ENCODE assay signal across 1 cellular context in the genomic region with DNA sequence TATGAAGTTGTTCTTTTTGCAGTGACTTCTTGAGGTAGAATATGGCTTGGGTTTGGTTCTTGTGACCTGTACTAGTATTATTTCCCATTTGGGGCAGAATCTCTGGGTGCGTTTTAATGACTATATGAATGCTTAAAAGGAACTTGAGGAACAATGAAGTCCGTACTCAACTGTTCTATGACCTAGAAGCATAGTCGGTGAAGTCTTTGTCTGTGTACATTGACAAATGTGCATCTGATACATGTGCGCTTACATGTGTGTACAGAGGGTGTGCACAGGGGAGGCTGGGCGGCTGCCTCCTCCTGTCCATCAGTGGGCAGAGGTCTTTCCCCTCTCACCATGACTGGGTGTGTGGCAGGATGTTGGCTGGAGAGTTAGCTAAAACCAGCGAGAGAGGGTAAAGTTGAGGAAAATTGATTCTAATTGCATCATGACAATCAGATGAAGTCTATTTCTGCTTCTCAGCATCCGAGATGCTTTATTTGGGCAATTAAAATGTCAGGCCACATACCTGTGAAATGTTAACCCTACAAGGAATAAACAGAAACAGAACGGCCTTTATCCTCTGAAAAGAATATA.
TF ChIP-seq lines count a peak whose summit lies in the region.

No MANE protein-coding gene starts in this region.

TF ChIP-seq in GM23338, 12 proteins besides CTCF, POLR2A, EP300 and RAD21:
- TF ChIP-seq, protein P1, sequence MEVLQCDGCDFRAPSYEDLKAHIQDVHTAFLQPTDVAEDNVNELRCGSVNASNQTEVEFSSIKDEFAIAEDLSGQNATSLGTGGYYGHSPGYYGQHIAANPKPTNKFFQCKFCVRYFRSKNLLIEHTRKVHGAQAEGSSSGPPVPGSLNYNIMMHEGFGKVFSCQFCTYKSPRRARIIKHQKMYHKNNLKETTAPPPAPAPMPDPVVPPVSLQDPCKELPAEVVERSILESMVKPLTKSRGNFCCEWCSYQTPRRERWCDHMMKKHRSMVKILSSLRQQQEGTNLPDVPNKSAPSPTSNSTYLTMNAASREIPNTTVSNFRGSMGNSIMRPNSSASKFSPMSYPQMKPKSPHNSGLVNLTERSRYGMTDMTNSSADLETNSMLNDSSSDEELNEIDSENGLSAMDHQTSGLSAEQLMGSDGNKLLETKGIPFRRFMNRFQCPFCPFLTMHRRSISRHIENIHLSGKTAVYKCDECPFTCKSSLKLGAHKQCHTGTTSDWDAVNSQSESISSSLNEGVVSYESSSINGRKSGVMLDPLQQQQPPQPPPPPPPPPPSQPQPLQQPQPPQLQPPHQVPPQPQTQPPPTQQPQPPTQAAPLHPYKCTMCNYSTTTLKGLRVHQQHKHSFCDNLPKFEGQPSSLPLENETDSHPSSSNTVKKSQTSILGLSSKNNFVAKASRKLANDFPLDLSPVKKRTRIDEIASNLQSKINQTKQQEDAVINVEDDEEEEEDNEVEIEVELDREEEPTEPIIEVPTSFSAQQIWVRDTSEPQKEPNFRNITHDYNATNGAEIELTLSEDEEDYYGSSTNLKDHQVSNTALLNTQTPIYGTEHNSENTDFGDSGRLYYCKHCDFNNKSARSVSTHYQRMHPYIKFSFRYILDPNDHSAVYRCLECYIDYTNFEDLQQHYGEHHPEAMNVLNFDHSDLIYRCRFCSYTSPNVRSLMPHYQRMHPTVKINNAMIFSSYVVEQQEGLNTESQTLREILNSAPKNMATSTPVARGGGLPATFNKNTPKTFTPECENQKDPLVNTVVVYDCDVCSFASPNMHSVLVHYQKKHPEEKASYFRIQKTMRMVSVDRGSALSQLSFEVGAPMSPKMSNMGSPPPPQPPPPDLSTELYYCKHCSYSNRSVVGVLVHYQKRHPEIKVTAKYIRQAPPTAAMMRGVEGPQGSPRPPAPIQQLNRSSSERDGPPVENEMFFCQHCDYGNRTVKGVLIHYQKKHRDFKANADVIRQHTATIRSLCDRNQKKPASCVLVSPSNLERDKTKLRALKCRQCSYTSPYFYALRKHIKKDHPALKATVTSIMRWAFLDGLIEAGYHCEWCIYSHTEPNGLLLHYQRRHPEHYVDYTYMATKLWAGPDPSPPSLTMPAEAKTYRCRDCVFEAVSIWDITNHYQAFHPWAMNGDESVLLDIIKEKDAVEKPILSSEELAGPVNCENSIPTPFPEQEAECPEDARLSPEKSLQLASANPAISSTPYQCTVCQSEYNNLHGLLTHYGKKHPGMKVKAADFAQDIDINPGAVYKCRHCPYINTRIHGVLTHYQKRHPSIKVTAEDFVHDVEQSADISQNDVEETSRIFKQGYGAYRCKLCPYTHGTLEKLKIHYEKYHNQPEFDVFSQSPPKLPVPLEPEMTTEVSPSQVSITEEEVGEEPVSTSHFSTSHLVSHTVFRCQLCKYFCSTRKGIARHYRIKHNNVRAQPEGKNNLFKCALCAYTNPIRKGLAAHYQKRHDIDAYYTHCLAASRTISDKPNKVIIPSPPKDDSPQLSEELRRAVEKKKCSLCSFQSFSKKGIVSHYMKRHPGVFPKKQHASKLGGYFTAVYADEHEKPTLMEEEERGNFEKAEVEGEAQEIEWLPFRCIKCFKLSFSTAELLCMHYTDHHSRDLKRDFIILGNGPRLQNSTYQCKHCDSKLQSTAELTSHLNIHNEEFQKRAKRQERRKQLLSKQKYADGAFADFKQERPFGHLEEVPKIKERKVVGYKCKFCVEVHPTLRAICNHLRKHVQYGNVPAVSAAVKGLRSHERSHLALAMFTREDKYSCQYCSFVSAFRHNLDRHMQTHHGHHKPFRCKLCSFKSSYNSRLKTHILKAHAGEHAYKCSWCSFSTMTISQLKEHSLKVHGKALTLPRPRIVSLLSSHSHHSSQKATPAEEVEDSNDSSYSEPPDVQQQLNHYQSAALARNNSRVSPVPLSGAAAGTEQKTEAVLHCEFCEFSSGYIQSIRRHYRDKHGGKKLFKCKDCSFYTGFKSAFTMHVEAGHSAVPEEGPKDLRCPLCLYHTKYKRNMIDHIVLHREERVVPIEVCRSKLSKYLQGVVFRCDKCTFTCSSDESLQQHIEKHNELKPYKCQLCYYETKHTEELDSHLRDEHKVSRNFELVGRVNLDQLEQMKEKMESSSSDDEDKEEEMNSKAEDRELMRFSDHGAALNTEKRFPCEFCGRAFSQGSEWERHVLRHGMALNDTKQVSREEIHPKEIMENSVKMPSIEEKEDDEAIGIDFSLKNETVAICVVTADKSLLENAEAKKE (CRISPR knock-in tag; IDR thresholded peaks at IDR 0.05) = no peak
- TF ChIP-seq ETS1 (IDR thresholded peaks at IDR 0.05) (no peak), POLR2AphosphoS5 (IDR thresholded peaks at IDR 0.05; ENCODE audit: low read depth) (no peak), CREB1 (CRISPR knock-in tag; IDR thresholded peaks at IDR 0.05; ENCODE audit: low read depth) (no peak), NANOG (IDR thresholded peaks at IDR 0.05; ENCODE audit: borderline replicate concordance) (no peak), EZH2 (IDR thresholded peaks at IDR 0.05; ENCODE audit: low read depth, unreplicated experiment) (no peak), JUNB (IDR thresholded peaks at IDR 0.05; ENCODE audit: unreplicated experiment) (no peak), EZH2phosphoT487 (IDR thresholded peaks at IDR 0.05; ENCODE audit: unreplicated experiment) (no peak), STAT1 (IDR thresholded peaks at IDR 0.05; ENCODE audit: unreplicated experiment) (no peak), ZNF114 (CRISPR knock-in tag; IDR thresholded peaks at IDR 0.05) (no peak), ZNF331 (CRISPR knock-in tag; IDR thresholded peaks at IDR 0.05; ENCODE audit: low read depth) (no peak)
- TF ChIP-seq, protein P2, sequence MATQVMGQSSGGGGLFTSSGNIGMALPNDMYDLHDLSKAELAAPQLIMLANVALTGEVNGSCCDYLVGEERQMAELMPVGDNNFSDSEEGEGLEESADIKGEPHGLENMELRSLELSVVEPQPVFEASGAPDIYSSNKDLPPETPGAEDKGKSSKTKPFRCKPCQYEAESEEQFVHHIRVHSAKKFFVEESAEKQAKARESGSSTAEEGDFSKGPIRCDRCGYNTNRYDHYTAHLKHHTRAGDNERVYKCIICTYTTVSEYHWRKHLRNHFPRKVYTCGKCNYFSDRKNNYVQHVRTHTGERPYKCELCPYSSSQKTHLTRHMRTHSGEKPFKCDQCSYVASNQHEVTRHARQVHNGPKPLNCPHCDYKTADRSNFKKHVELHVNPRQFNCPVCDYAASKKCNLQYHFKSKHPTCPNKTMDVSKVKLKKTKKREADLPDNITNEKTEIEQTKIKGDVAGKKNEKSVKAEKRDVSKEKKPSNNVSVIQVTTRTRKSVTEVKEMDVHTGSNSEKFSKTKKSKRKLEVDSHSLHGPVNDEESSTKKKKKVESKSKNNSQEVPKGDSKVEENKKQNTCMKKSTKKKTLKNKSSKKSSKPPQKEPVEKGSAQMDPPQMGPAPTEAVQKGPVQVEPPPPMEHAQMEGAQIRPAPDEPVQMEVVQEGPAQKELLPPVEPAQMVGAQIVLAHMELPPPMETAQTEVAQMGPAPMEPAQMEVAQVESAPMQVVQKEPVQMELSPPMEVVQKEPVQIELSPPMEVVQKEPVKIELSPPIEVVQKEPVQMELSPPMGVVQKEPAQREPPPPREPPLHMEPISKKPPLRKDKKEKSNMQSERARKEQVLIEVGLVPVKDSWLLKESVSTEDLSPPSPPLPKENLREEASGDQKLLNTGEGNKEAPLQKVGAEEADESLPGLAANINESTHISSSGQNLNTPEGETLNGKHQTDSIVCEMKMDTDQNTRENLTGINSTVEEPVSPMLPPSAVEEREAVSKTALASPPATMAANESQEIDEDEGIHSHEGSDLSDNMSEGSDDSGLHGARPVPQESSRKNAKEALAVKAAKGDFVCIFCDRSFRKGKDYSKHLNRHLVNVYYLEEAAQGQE (IDR thresholded peaks at IDR 0.05; ENCODE audit: unreplicated experiment) = no peak
